In genomic region chr1:233566886-233567285, GRCh38 we compare ENCODE assay signal across 30 cellular contexts. TPM values are rescaled to one million over a fixed set of nuclear protein-coding genes. Genes with fewer than 3 reads are reported as not detected.
"Had no signal": no experiment of that assay in that cellular context is flagged by ENCODE, and none has a peak within 500 bp of the region (broad histone marks: within the 10 kb centered on the region; RNA-seq: fewer than 3 reads in every experiment).

No MANE protein-coding gene starts in this region.

- H3K36me3 ChIP-seq: brain microvascular endothelial cell, MG63, SJCRH30 had no signal

- H3K4me3 ChIP-seq: MG63, SJCRH30, SK-N-MC had no signal

- DNase-seq: activated B cell treated with CpG ODN at 0.5 μM for 24 hours; activated CD4-positive, alpha-beta memory T cell treated with anti-CD3 and anti-CD28 coated beads for 36 hours; activated CD4-positive, alpha-beta T cell treated with anti-CD3 and anti-CD28 coated beads for 4 hours; activated CD4-positive, alpha-beta T cell treated with anti-CD3 and anti-CD28 coated beads, Interleukin-2, amount 50 U/mL, for 1 hour; activated CD4-positive, CD25-positive, alpha-beta regulatory T cell treated with anti-CD3 and anti-CD28 coated beads, Interleukin-2, amount 50 U/mL, for 72 hours; activated CD8-positive, alpha-beta memory T cell treated with anti-CD3 and anti-CD28 coated beads, Interleukin-2, amount 50 U/mL, for 4 hours; activated effector memory CD4-positive, alpha-beta T cell treated with Interleukin-2 at 50 U/mL for 16 hours; activated naive CD4-positive, alpha-beta T cell treated with anti-CD3 and anti-CD28 coated beads, Interleukin-2, amount 10 ng/mL, durations not matched to agents 7 days and 5 days; activated naive CD8-positive, alpha-beta T cell treated with anti-CD3 and anti-CD28 coated beads, Interleukin-2, amount 50 U/mL, for 24 hours; activated T-cell treated with anti-CD3 and anti-CD28 coated beads for 4 hours; activated T-cell treated with anti-CD3 and anti-CD28 coated beads, Interleukin-2, amount 50 U/mL, for 4 hours; brain microvascular endothelial cell; central memory CD4-positive, alpha-beta T cell; Kasumi-1; KG1; MG63; NCI-H1048; NCI-H1105 treated with DMSO at 0.1 percent for 48 hours; NCI-H1436 treated with DMSO at 0.1 percent for 48 hours; NCI-H1694 treated with DMSO at 0.1 percent for 48 hours; NCI-H2029; NCI-H345; NCI-H526; NCI-H748 treated with DMSO at 0.1 percent for 48 hours; Right ventricle myocardium superior; SJCRH30; T1000 had no signal

- ATAC-seq: activated naive CD8-positive, alpha-beta T cell treated with anti-CD3 and anti-CD28 coated beads, Interleukin-2, amount 50 U/mL, for 24 hours; activated T-cell treated with anti-CD3 and anti-CD28 coated beads, Interleukin-2, amount 50 U/mL, for 4 hours had no signal

- H3K27me3 ChIP-seq: brain microvascular endothelial cell had no signal

- H3K9me3 ChIP-seq: SJCRH30 had no signal

- H3K4me1 ChIP-seq: SJCRH30 had no signal

- H3K27ac ChIP-seq: brain microvascular endothelial cell, SJCRH30, SK-N-MC, VCaP had no signal

RNA-seq across cellular contexts. Expression of gene KCNK1, which starts 47.0 kb away (rescaled TPM):
- total RNA-seq: activated B cell treated with CpG ODN at 0.5 μM for 24 hours, OCI-LY7, SJCRH30 had no signal
